30 cellular contexts compared by ENCODE assay signal in the genomic region with DNA sequence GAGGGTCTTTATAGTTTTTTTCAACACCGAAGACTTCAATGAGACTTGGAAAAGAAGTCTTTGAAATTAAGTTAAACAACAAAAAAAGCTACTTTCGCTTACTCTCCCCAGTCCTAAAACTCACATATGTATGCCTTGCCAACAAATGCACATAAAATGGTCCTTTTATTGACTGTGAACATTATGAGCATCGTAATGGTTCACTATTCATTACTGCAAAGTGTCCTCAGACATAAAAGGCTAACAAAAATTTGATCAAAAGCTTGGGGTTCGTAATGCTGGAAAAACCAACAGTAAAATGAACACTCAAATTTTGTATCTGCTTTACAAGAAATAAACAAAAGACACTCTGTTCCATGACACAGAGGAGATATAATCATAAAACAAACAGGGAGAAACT.
"Had no signal": no experiment of that assay in that cellular context is flagged by ENCODE, and none has a peak within 500 bp of the region (broad histone marks: within the 10 kb centered on the region; RNA-seq: fewer than 3 reads in every experiment).

No MANE protein-coding gene starts in this region.

- H3K27ac ChIP-seq: brain microvascular endothelial cell, cardiac muscle cell, SK-N-MC had no signal

- H3K36me3 ChIP-seq: brain microvascular endothelial cell, cardiac muscle cell had no signal

- ATAC-seq: activated CD4-positive, alpha-beta T cell treated with anti-CD3 and anti-CD28 coated beads for 36 hours; activated CD4-positive, CD25-positive, alpha-beta regulatory T cell treated with anti-CD3 and anti-CD28 coated beads, Interleukin-2, amount 50 U/mL, for 24 hours; activated CD8-positive, alpha-beta T cell treated with anti-CD3 and anti-CD28 coated beads, Interleukin-2, amount 10 ng/mL, durations not matched to agents 7 days and 5 days; activated naive CD4-positive, alpha-beta T cell treated with anti-CD3 and anti-CD28 coated beads, Interleukin-2, amount 50 U/mL, for 72 hours; WTC11 had no signal

- DNase-seq: activated CD4-positive, alpha-beta T cell treated with anti-CD3 and anti-CD28 coated beads for 36 hours; activated CD4-positive, alpha-beta T cell treated with anti-CD3 and anti-CD28 coated beads, Interleukin-2, amount 10 ng/mL, durations not matched to agents 7 days and 5 days; activated CD4-positive, alpha-beta T cell treated with anti-CD3 and anti-CD28 coated beads, Interleukin-2, amount 50 U/mL, for 48 hours; activated CD8-positive, alpha-beta T cell treated with anti-CD3 and anti-CD28 coated beads, Interleukin-2, amount 10 ng/mL, durations not matched to agents 7 days and 5 days; activated gamma-delta T cell treated with Interleukin-2 at 50 U/mL for 16 hours; activated naive CD4-positive, alpha-beta T cell treated with anti-CD3 and anti-CD28 coated beads for 36 hours; activated T-cell treated with anti-CD3 and anti-CD28 coated beads, Interleukin-2, amount 50 U/mL, for 24 hours; anterior cingulate cortex; brain microvascular endothelial cell; Karpas-422; KBM-7; NCI-H1436 treated with DMSO at 0.1 percent for 48 hours; NCI-H1694 treated with DMSO at 0.1 percent for 48 hours; NCI-H2029 treated with DMSO at 0.1 percent for 48 hours; NCI-H2107; NCI-H2171; NCI-H510A; NCI-H526; NCI-H748 treated with DMSO at 0.1 percent for 48 hours; NK-92 treated with Interleukin-12 subunit alpha and Interleukin-12 subunit beta, amount 100 ng/mL, for 24 hours; Right ventricle myocardium superior; SW 1271; T-helper 1 cell; T-helper 2 cell; T-helper 9 cell had no signal

- H3K27me3 ChIP-seq: brain microvascular endothelial cell, cardiac muscle cell had no signal

- H3K4me3 ChIP-seq: cardiac muscle cell, SK-N-MC had no signal
